ENCODE assay signal across 1 cellular context in the genomic region with DNA sequence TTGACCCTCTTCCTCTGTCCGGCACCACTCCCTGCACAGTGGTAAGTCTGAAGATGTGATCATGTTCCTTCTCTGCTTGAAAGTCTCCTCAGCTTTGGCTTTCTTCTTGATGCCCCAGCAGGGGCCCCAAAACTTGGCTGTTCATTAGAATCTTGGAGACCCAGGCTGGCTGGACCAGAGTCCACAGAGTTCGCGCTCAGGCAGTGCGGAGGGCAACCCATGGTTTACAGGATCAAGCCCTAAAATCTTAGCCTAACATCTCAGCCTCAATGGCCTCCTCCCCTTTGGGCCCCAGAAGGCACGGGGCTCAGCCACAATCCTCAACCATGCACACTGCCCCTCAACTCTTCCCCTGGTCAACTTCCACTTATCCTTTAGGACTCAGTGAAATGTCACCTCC.
TF ChIP-seq lines count a peak whose summit lies in the region.

No MANE protein-coding gene starts in this region.

TF ChIP-seq in GM12878, 131 proteins besides CTCF, POLR2A, EP300 and RAD21 (continued from another document):
- TF ChIP-seq HCFC1 (IDR thresholded peaks at IDR 0.05; ENCODE audit: low read length): no peak
- TF ChIP-seq, protein P1, sequence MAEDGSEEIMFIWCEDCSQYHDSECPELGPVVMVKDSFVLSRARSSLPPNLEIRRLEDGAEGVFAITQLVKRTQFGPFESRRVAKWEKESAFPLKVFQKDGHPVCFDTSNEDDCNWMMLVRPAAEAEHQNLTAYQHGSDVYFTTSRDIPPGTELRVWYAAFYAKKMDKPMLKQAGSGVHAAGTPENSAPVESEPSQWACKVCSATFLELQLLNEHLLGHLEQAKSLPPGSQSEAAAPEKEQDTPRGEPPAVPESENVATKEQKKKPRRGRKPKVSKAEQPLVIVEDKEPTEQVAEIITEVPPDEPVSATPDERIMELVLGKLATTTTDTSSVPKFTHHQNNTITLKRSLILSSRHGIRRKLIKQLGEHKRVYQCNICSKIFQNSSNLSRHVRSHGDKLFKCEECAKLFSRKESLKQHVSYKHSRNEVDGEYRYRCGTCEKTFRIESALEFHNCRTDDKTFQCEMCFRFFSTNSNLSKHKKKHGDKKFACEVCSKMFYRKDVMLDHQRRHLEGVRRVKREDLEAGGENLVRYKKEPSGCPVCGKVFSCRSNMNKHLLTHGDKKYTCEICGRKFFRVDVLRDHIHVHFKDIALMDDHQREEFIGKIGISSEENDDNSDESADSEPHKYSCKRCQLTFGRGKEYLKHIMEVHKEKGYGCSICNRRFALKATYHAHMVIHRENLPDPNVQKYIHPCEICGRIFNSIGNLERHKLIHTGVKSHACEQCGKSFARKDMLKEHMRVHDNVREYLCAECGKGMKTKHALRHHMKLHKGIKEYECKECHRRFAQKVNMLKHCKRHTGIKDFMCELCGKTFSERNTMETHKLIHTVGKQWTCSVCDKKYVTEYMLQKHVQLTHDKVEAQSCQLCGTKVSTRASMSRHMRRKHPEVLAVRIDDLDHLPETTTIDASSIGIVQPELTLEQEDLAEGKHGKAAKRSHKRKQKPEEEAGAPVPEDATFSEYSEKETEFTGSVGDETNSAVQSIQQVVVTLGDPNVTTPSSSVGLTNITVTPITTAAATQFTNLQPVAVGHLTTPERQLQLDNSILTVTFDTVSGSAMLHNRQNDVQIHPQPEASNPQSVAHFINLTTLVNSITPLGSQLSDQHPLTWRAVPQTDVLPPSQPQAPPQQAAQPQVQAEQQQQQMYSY (CRISPR knock-in tag; IDR thresholded peaks at IDR 0.05): no peak
TF ChIP-seq in GM12878: peak in this region for 0.
